ENCODE assay signal across 21 cellular contexts in genomic region chr2:75055307-75055819, GRCh38.
DNase-seq lines count a peak whose midpoint lies in the region; ATAC-seq lines count a peak whose summit lies in the region.
"Had no signal": no experiment of that assay in that cellular context is flagged by ENCODE, and none has a peak within 500 bp of the region (broad histone marks: within the 10 kb centered on the region; RNA-seq: fewer than 3 reads in every experiment).

No MANE protein-coding gene starts in this region.

- no peak overlapping the region for H3K4me3 Mint-ChIP-seq in stimulated activated memory B cell treated with anti-CD40 and anti-IgM and Interleukin-4, amounts not matched to agents 10 μg/mL and 1 μg/mL and 100 μg/mL, for 72 hours
- H3K4me3 Mint-ChIP-seq: activated CD4-positive, alpha-beta T cell treated with anti-CD3 and anti-CD28 coated beads for 36 hours; activated CD8-positive, alpha-beta memory T cell treated with anti-CD3 and anti-CD28 coated beads, Interleukin-2, amount 10 ng/mL, durations not matched to agents 7 days and 5 days; mesothelial cell of epicardium; stimulated activated effector memory CD8-positive, alpha-beta T cell treated with anti-CD3 and anti-CD28 coated beads, Interleukin-12 subunit alpha, Interleukin-12 subunit beta, amount 100 ng/mL, for 72 hours had no signal

- DNase-seq in NCI-H2107 (lab: John Stamatoyannopoulos, UW): peak; percentile 3
- DNase-seq in NCI-H2107 treated with DMSO at 0.1 percent for 48 hours (lab: John Stamatoyannopoulos, UW; ENCODE audit: unreplicated experiment): no peak
- no peak for DNase-seq in SJSA1 (ENCODE audit: low read depth in 1 of 2, low spot score in 2 of 2)
- DNase-seq in midbrain (lab: John Stamatoyannopoulos, UW): no peak
- DNase-seq: activated CD4-positive, alpha-beta T cell treated with anti-CD3 and anti-CD28 coated beads for 36 hours; activated CD8-positive, alpha-beta memory T cell treated with anti-CD3 and anti-CD28 coated beads, Interleukin-2, amount 10 ng/mL, durations not matched to agents 7 days and 5 days; activated effector memory CD4-positive, alpha-beta T cell treated with Interleukin-2 at 50 U/mL for 16 hours; MM.1S; NCI-H2029 had no signal

- H3K27me3 ChIP-seq in SJSA1 (replicated peaks) (no peaks in the 10 kb centered on the region), subcutaneous abdominal adipose tissue (ENCODE audit: control insufficient read depth in 5 of 5, insufficient read depth in 4 of 5, low read length in 5 of 5) (peaks cover 0 to 2% (median 0%) of the 10 kb centered on the region in 5 donors)
- H3K27me3 ChIP-seq: hepatocyte, tibial nerve had no signal

- no peaks in the 10 kb centered on the region for H3K9me3 Mint-ChIP-seq in stimulated activated memory B cell treated with anti-CD40 and anti-IgM and Interleukin-4, amounts not matched to agents 10 μg/mL and 1 μg/mL and 100 μg/mL, for 72 hours
- H3K9me3 Mint-ChIP-seq: mesothelial cell of epicardium; stimulated activated effector memory CD8-positive, alpha-beta T cell treated with anti-CD3 and anti-CD28 coated beads, Interleukin-12 subunit alpha, Interleukin-12 subunit beta, amount 100 ng/mL, for 72 hours had no signal

- peak overlapping the region; percentile 97 for H3K27ac ChIP-seq in SJSA1
- H3K27ac ChIP-seq in subcutaneous abdominal adipose tissue (ENCODE audit: low read depth, low read length): peak overlapping the region; percentile 37
- H3K27ac ChIP-seq: 22Rv1, C4-2B, hepatocyte, tibial nerve had no signal

- H3K4me1 ChIP-seq in SJSA1 (replicated peaks): peaks cover 37% of the 10 kb centered on the region
- peaks cover 0 to 17% (median 0%) of the 10 kb centered on the region in 5 donors for H3K4me1 ChIP-seq in subcutaneous abdominal adipose tissue (ENCODE audit: control insufficient read depth in 5 of 5, insufficient read depth in 5 of 5, low read length in 5 of 5)
- H3K4me1 ChIP-seq: tibial nerve had no signal

- no peak overlapping the region for H3K9ac ChIP-seq in subcutaneous abdominal adipose tissue (ENCODE audit: low read length in 5 of 5)

- no peaks in the 10 kb centered on the region for H3K36me3 ChIP-seq in SJSA1
- no peaks in the 10 kb centered on the region for H3K36me3 ChIP-seq in subcutaneous abdominal adipose tissue (ENCODE audit: control insufficient read depth in 5 of 5, insufficient read depth in 5 of 5, low read length in 5 of 5)

- H3K9me3 ChIP-seq in SJSA1 (replicated peaks) (no peaks in the 10 kb centered on the region), subcutaneous abdominal adipose tissue (ENCODE audit: control insufficient read depth in 5 of 5, low read length in 5 of 5) (no peaks in the 10 kb centered on the region)
- H3K9me3 ChIP-seq: tibial nerve had no signal

- no peaks in the 10 kb centered on the region for H3K36me3 Mint-ChIP-seq in stimulated activated memory B cell treated with anti-CD40 and anti-IgM and Interleukin-4, amounts not matched to agents 10 μg/mL and 1 μg/mL and 100 μg/mL, for 72 hours
- H3K36me3 Mint-ChIP-seq: activated CD8-positive, alpha-beta memory T cell treated with anti-CD3 and anti-CD28 coated beads, Interleukin-2, amount 10 ng/mL, durations not matched to agents 7 days and 5 days; mesothelial cell of epicardium; stimulated activated effector memory CD8-positive, alpha-beta T cell treated with anti-CD3 and anti-CD28 coated beads, Interleukin-12 subunit alpha, Interleukin-12 subunit beta, amount 100 ng/mL, for 72 hours had no signal

- peaks cover 5% of the 10 kb centered on the region for H3K4me1 Mint-ChIP-seq in stimulated activated memory B cell treated with anti-CD40 and anti-IgM and Interleukin-4, amounts not matched to agents 10 μg/mL and 1 μg/mL and 100 μg/mL, for 72 hours
- H3K4me1 Mint-ChIP-seq: activated CD4-positive, alpha-beta T cell treated with anti-CD3 and anti-CD28 coated beads for 36 hours; mesothelial cell of epicardium; stimulated activated effector memory CD8-positive, alpha-beta T cell treated with anti-CD3 and anti-CD28 coated beads, Interleukin-12 subunit alpha, Interleukin-12 subunit beta, amount 100 ng/mL, for 72 hours had no signal

- H3K27ac Mint-ChIP-seq in stimulated activated memory B cell treated with anti-CD40 and anti-IgM and Interleukin-4, amounts not matched to agents 10 μg/mL and 1 μg/mL and 100 μg/mL, for 72 hours: no peak overlapping the region
- H3K27ac Mint-ChIP-seq: activated CD4-positive, alpha-beta T cell treated with anti-CD3 and anti-CD28 coated beads for 36 hours; activated CD8-positive, alpha-beta memory T cell treated with anti-CD3 and anti-CD28 coated beads, Interleukin-2, amount 10 ng/mL, durations not matched to agents 7 days and 5 days; mesothelial cell of epicardium; stimulated activated effector memory CD8-positive, alpha-beta T cell treated with anti-CD3 and anti-CD28 coated beads, Interleukin-12 subunit alpha, Interleukin-12 subunit beta, amount 100 ng/mL, for 72 hours had no signal

- H3K4me3 ChIP-seq in SJSA1 (no peak overlapping the region), subcutaneous abdominal adipose tissue (ENCODE audit: low read depth in 1 of 5, low read length in 5 of 5) (no peak overlapping the region)
- H3K4me3 ChIP-seq: hepatocyte, tibial nerve had no signal

- no peaks in the 10 kb centered on the region for H3K27me3 Mint-ChIP-seq in stimulated activated memory B cell treated with anti-CD40 and anti-IgM and Interleukin-4, amounts not matched to agents 10 μg/mL and 1 μg/mL and 100 μg/mL, for 72 hours
- H3K27me3 Mint-ChIP-seq: activated CD4-positive, alpha-beta T cell treated with anti-CD3 and anti-CD28 coated beads for 36 hours had no signal

- ATAC-seq in HG02610 (IDR thresholded peaks at IDR 0.05; ENCODE audit: unreplicated experiment): peak; percentile 13
- no peak for ATAC-seq in GM19351 (IDR thresholded peaks at IDR 0.05; ENCODE audit: unreplicated experiment)
- no peak for ATAC-seq in stimulated activated memory B cell treated with anti-CD40 and anti-IgM and Interleukin-4, amounts not matched to agents 10 μg/mL and 1 μg/mL and 100 μg/mL, for 72 hours
- ATAC-seq: activated CD4-positive, alpha-beta T cell treated with anti-CD3 and anti-CD28 coated beads for 36 hours; activated CD8-positive, alpha-beta memory T cell treated with anti-CD3 and anti-CD28 coated beads, Interleukin-2, amount 10 ng/mL, durations not matched to agents 7 days and 5 days; Panc1; SK-N-SH treated with all-trans-retinoic acid at 6 μM for 48 hours; stimulated activated effector memory CD8-positive, alpha-beta T cell treated with anti-CD3 and anti-CD28 coated beads, Interleukin-12 subunit alpha, Interleukin-12 subunit beta, amount 100 ng/mL, for 72 hours had no signal
